8 cellular contexts compared by ENCODE assay signal in genomic region chr1:42172394-42173133, GRCh38.
A peak's percentile ranks its signal among the peaks of the same experiment; 100 is the strongest.
DNase-seq lines count a peak whose midpoint lies in the region; ATAC-seq and TF ChIP-seq lines count a peak whose summit lies in the region.
"Had no signal": no experiment of that assay in that cellular context is flagged by ENCODE, and none has a peak within 500 bp of the region (broad histone marks: within the 10 kb centered on the region; RNA-seq: fewer than 3 reads in every experiment).

No MANE protein-coding gene starts in this region.

- H3K36me3 ChIP-seq in RWPE2 (ENCODE audit: low read depth) (no peaks in the 10 kb centered on the region), subcutaneous abdominal adipose tissue (ENCODE audit: control insufficient read depth in 5 of 5, insufficient read depth in 5 of 5, low read length in 5 of 5) (no peaks in the 10 kb centered on the region)

- DNase-seq in RWPE2 (ENCODE audit: low spot score) (no peak), epithelial cell of prostate (ENCODE audit: low read depth, low spot score) (no peak), medulla oblongata (ENCODE audit: extremely low spot score) (peak; percentile 11), NCI-H774 (lab: John Stamatoyannopoulos, UW) (no peak), RPMI8226 (no peak), SW 1271 (lab: John Stamatoyannopoulos, UW) (no peak)
- DNase-seq: SIG-M5 had no signal

- TF ChIP-seq CTCF in RWPE2 (IDR thresholded peaks at IDR 0.05; ENCODE audit: poor library complexity, severe bottlenecking), result no peak

- H3K4me1 ChIP-seq in RWPE2 (ENCODE audit: insufficient read depth, poor library complexity, severe bottlenecking) (peaks cover 29% of the 10 kb centered on the region), subcutaneous abdominal adipose tissue (ENCODE audit: control insufficient read depth in 5 of 5, insufficient read depth in 5 of 5, low read length in 5 of 5) (peaks cover 3 to 48% (median 29%) of the 10 kb centered on the region in 5 donors)

- H3K27me3 ChIP-seq in RWPE2 (ENCODE audit: insufficient read depth, poor library complexity, severe bottlenecking) (no peaks in the 10 kb centered on the region), subcutaneous abdominal adipose tissue (ENCODE audit: control insufficient read depth in 5 of 5, insufficient read depth in 4 of 5, low read length in 5 of 5) (no peaks in the 10 kb centered on the region)

- H3K27ac ChIP-seq in RWPE2 (ENCODE audit: poor library complexity, severe bottlenecking) (peak overlapping the region; percentile 83), epithelial cell of prostate (peak overlapping the region; percentile 94), subcutaneous abdominal adipose tissue (ENCODE audit: low read depth, low read length) (peak overlapping the region; percentile 25)

- ATAC-seq in RWPE2 (ENCODE audit: low read depth), result no peak

- H3K4me3 ChIP-seq in RWPE2 (ENCODE audit: severe bottlenecking), result no peak overlapping the region
- no peak overlapping the region for H3K4me3 ChIP-seq in subcutaneous abdominal adipose tissue (ENCODE audit: low read depth in 1 of 5, low read length in 5 of 5)

- H3K9ac ChIP-seq in subcutaneous abdominal adipose tissue (ENCODE audit: low read length in 5 of 5), result peak overlapping the region in 1 of 5 donors; percentile 17

- H3K9me3 ChIP-seq in RWPE2 (ENCODE audit: severe bottlenecking), result no peaks in the 10 kb centered on the region
- H3K9me3 ChIP-seq in subcutaneous abdominal adipose tissue (ENCODE audit: control insufficient read depth in 5 of 5, low read length in 5 of 5), result no peaks in the 10 kb centered on the region

Comparison
In these comparisons a context has a peak if more than half of its experiments do, and no peak if none do; other contexts are left out.
1. H3K27ac ChIP-seq: peak in every context shown above with its lines; median percentile 94 in epithelial cell of prostate; 83 in RWPE2; 25 in subcutaneous abdominal adipose tissue.